11 cellular contexts compared by ENCODE assay signal in the genomic region with DNA sequence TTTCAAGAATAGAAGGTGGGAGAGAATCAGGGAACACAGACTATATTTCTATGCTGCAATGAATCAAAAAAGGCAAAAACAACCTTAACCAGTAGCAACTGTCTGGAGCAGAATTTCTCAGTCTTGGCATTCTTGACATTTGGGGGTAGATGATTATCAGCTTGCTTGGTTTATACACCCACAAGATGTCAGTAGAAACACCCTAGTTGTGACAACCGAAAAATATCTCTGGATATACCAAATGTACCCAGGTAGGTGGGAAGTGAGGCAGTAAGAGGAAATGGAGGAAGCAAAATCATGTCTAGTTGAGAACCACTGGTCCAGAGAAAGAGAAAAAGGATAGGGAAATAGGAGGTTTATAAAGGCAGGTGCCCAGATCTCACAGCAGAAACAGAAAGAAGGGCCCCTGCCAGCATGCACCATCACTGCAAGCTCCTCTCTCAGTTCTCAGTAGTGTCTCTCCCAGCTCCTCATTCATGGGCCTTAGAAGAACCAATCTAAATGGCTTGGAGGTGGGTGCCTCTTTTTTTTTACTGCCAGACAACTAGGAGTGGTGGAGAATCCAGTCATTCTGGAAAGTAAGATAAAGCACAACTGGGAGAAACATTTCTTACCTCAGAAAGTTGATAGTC. TPM values are rescaled to one million over a fixed set of nuclear protein-coding genes. Genes with fewer than 3 reads are reported as not detected.
DNase-seq lines count a peak whose midpoint lies in the region; ATAC-seq and TF ChIP-seq lines count a peak whose summit lies in the region.
"Had no signal": no experiment of that assay in that cellular context is flagged by ENCODE, and none has a peak within 500 bp of the region (broad histone marks: within the 10 kb centered on the region; RNA-seq: fewer than 3 reads in every experiment).

No MANE protein-coding gene starts in this region.

- no peak overlapping the region for H2BK5ac ChIP-seq in mesenchymal stem cell (ENCODE audit: low read depth, low read length, poor library complexity, severe bottlenecking)

- no peaks in the 10 kb centered on the region for H3K9me3 Mint-ChIP-seq in CD8-positive, alpha-beta T cell
- H3K9me3 Mint-ChIP-seq in activated naive CD8-positive, alpha-beta T cell treated with anti-CD3 and anti-CD28 coated beads, Interleukin-2, amount 50 U/mL, for 24 hours = no peaks in the 10 kb centered on the region
- H3K9me3 Mint-ChIP-seq in neural progenitor cell = no peaks in the 10 kb centered on the region

- no peak for TF ChIP-seq CTCF in CD8-positive, alpha-beta T cell (IDR thresholded peaks at IDR 0.05)
- TF ChIP-seq CTCF in left lung (IDR thresholded peaks at IDR 0.05) (no peak), neural progenitor cell (IDR thresholded peaks at IDR 0.05) (no peak)

- H3K9ac ChIP-seq in mesenchymal stem cell (ENCODE audit: low read length) (no peak overlapping the region), neural progenitor cell (no peak overlapping the region)

- no CpG with 5 or more reads among the region's 1 CpG for WGBS in mesenchymal stem cell

- no peak overlapping the region for H2AK5ac ChIP-seq in mesenchymal stem cell (ENCODE audit: low read length, severe bottlenecking)

- no peak overlapping the region for H2BK120ac ChIP-seq in mesenchymal stem cell (ENCODE audit: low read depth, low read length)

- no peak overlapping the region for H3K4me3 Mint-ChIP-seq in CD8-positive, alpha-beta T cell
- H3K4me3 Mint-ChIP-seq in activated naive CD8-positive, alpha-beta T cell treated with anti-CD3 and anti-CD28 coated beads, Interleukin-2, amount 50 U/mL, for 24 hours = peak overlapping the region; percentile 2
- no peak overlapping the region for H3K4me3 Mint-ChIP-seq in neural progenitor cell

- DNase-seq in CD8-positive, alpha-beta T cell = no peak
- DNase-seq in activated naive CD8-positive, alpha-beta T cell treated with anti-CD3 and anti-CD28 coated beads, Interleukin-2, amount 50 U/mL, for 24 hours = no peak
- DNase-seq in left lung (no peak), mesenchymal stem cell (no peak), NCI-H524 treated with DMSO at 0.1 percent for 48 hours (lab: John Stamatoyannopoulos, UW) (no peak), neural progenitor cell (ENCODE audit: low spot score) (no peak)
- DNase-seq: RPMI8226 had no signal

- CTCF ChIA-PET in CD8-positive, alpha-beta T cell (lab: Charles Lee) = interaction anchor here (0.7 to 1.2 kb wide), 2 partner anchors 12 to 102 kb away, joined by 3 read pairs; no protein-coding TSS in a partner anchor

- peak overlapping the region; percentile 6 for H3K27ac Mint-ChIP-seq in CD8-positive, alpha-beta T cell
- H3K27ac Mint-ChIP-seq in activated naive CD8-positive, alpha-beta T cell treated with anti-CD3 and anti-CD28 coated beads, Interleukin-2, amount 50 U/mL, for 24 hours = peak overlapping the region; percentile 84
- H3K27ac Mint-ChIP-seq in neural progenitor cell = no peak overlapping the region

- no peak overlapping the region for H2BK12ac ChIP-seq in mesenchymal stem cell (ENCODE audit: low read length in 2 of 2)

- no peak overlapping the region for H4K91ac ChIP-seq in mesenchymal stem cell (ENCODE audit: low read length)

- no peaks in the 10 kb centered on the region for H3K27me3 ChIP-seq in CD8-positive, alpha-beta T cell (ENCODE audit: insufficient read depth, low read length)
- H3K27me3 ChIP-seq in left lung (no peaks in the 10 kb centered on the region), mesenchymal stem cell (ENCODE audit: control insufficient read depth in 1 of 2, insufficient read depth in 1 of 2, low read length in 2 of 2) (no peaks in the 10 kb centered on the region), neural progenitor cell (no peaks in the 10 kb centered on the region)
- H3K27me3 ChIP-seq: esophagus muscularis mucosa had no signal

- H2AFZ ChIP-seq in mesenchymal stem cell (ENCODE audit: low read depth, low read length) (no peak overlapping the region), neural progenitor cell (replicated peaks) (no peak overlapping the region)

- no peak overlapping the region for H2BK15ac ChIP-seq in mesenchymal stem cell (ENCODE audit: low read depth, poor library complexity, severe bottlenecking)

- H3K4me2 ChIP-seq in mesenchymal stem cell (ENCODE audit: low read length, poor library complexity, severe bottlenecking) (no peak overlapping the region), neural progenitor cell (no peak overlapping the region)

- no peaks in the 10 kb centered on the region for H3F3A ChIP-seq in neural progenitor cell (ENCODE audit: low read depth)

- H3K27me3 Mint-ChIP-seq in CD8-positive, alpha-beta T cell (ENCODE audit: low read depth) = no peaks in the 10 kb centered on the region
- H3K27me3 Mint-ChIP-seq in activated naive CD8-positive, alpha-beta T cell treated with anti-CD3 and anti-CD28 coated beads, Interleukin-2, amount 50 U/mL, for 24 hours = no peaks in the 10 kb centered on the region
- H3K27me3 Mint-ChIP-seq in neural progenitor cell (ENCODE audit: insufficient read depth, low read depth) = no peaks in the 10 kb centered on the region

- no peak overlapping the region for H4K8ac ChIP-seq in mesenchymal stem cell (ENCODE audit: low read length)

- no peak overlapping the region for H3K27ac ChIP-seq in CD8-positive, alpha-beta T cell (ENCODE audit: low read depth, low read length)
- no peak overlapping the region for H3K27ac ChIP-seq in left lung
- H3K27ac ChIP-seq in mesenchymal stem cell (ENCODE audit: low read length, poor library complexity, severe bottlenecking) = no peak overlapping the region
- no peak overlapping the region for H3K27ac ChIP-seq in neural progenitor cell
- H3K27ac ChIP-seq: esophagus muscularis mucosa, thoracic aorta had no signal

- H3K9me3 ChIP-seq in CD8-positive, alpha-beta T cell (ENCODE audit: low read length) = no peaks in the 10 kb centered on the region
- H3K9me3 ChIP-seq in left lung (no peaks in the 10 kb centered on the region), mesenchymal stem cell (ENCODE audit: control insufficient read depth, low read length) (no peaks in the 10 kb centered on the region), neural progenitor cell (ENCODE audit: low read depth) (no peaks in the 10 kb centered on the region)
- H3K9me3 ChIP-seq: esophagus muscularis mucosa, thoracic aorta had no signal

- H3K4me1 ChIP-seq in CD8-positive, alpha-beta T cell (ENCODE audit: insufficient read depth, low read length) = no peaks in the 10 kb centered on the region
- H3K4me1 ChIP-seq in left lung (peaks cover 0 to 3% of the 10 kb centered on the region in 2 donors), mesenchymal stem cell (ENCODE audit: control insufficient read depth, insufficient read depth, low read depth, low read length) (no peaks in the 10 kb centered on the region), neural progenitor cell (no peaks in the 10 kb centered on the region)

- no peak overlapping the region for H3K18ac ChIP-seq in mesenchymal stem cell (ENCODE audit: low read depth in 1 of 2, low read length in 2 of 2)

- peaks cover 25% of the 10 kb centered on the region for H3K79me1 ChIP-seq in mesenchymal stem cell (replicated peaks; ENCODE audit: low read length, poor library complexity, severe bottlenecking)

- peaks cover 60% of the 10 kb centered on the region for H3K36me3 Mint-ChIP-seq in CD8-positive, alpha-beta T cell
- peaks cover 13% of the 10 kb centered on the region for H3K36me3 Mint-ChIP-seq in activated naive CD8-positive, alpha-beta T cell treated with anti-CD3 and anti-CD28 coated beads, Interleukin-2, amount 50 U/mL, for 24 hours (ENCODE audit: low read depth)
- no peaks in the 10 kb centered on the region for H3K36me3 Mint-ChIP-seq in neural progenitor cell

- peaks cover 18% of the 10 kb centered on the region for H3K4me1 Mint-ChIP-seq in CD8-positive, alpha-beta T cell (ENCODE audit: low read depth)
- peaks cover 44% of the 10 kb centered on the region for H3K4me1 Mint-ChIP-seq in activated naive CD8-positive, alpha-beta T cell treated with anti-CD3 and anti-CD28 coated beads, Interleukin-2, amount 50 U/mL, for 24 hours
- H3K4me1 Mint-ChIP-seq in neural progenitor cell = peaks cover 2% of the 10 kb centered on the region

- no peaks in the 10 kb centered on the region for H3K36me3 ChIP-seq in CD8-positive, alpha-beta T cell (ENCODE audit: insufficient read depth, low read length)
- H3K36me3 ChIP-seq in left lung = peaks cover 0 to 8% of the 10 kb centered on the region in 2 donors
- H3K36me3 ChIP-seq in mesenchymal stem cell (ENCODE audit: control insufficient read depth in 1 of 2, insufficient read depth in 2 of 2, low read depth in 1 of 2, low read length in 2 of 2) = peaks cover 0 to 34% of the 10 kb centered on the region in 2 experiments
- H3K36me3 ChIP-seq in neural progenitor cell = no peaks in the 10 kb centered on the region
- H3K36me3 ChIP-seq: thoracic aorta had no signal

- intact Hi-C loops in CD8-positive, alpha-beta T cell (cut with DNase I, micrococcal nuclease) = loop anchor here in 1 of 2 experiments (5.0 kb wide), 2 partner anchors 38 to 98 kb away; no protein-coding TSS in a partner anchor
- intact Hi-C loops in left lung (cut with DNase I) = no loop called here

- H4K20me1 ChIP-seq in neural progenitor cell (ENCODE audit: low read depth) = no peaks in the 10 kb centered on the region

- H3K4me3 ChIP-seq in CD8-positive, alpha-beta T cell (ENCODE audit: low read depth, low read length) = no peak overlapping the region
- H3K4me3 ChIP-seq in left lung (no peak overlapping the region), mesenchymal stem cell (ENCODE audit: insufficient read depth in 1 of 2, low read depth in 1 of 2, low read length in 2 of 2) (no peak overlapping the region), neural progenitor cell (no peak overlapping the region)
- H3K4me3 ChIP-seq: esophagus muscularis mucosa, thoracic aorta had no signal

- H3K79me2 ChIP-seq in neural progenitor cell (ENCODE audit: low read depth) = no peaks in the 10 kb centered on the region

- no peak overlapping the region for H3K14ac ChIP-seq in mesenchymal stem cell (ENCODE audit: low read length in 2 of 2)

- no peak overlapping the region for H3K4ac ChIP-seq in mesenchymal stem cell (ENCODE audit: low read depth in 1 of 2, low read length in 2 of 2)

- POLR2A ChIA-PET in CD8-positive, alpha-beta T cell (lab: Charles Lee) = no interaction called here

- no peak overlapping the region for H3K23ac ChIP-seq in mesenchymal stem cell (ENCODE audit: low read length in 2 of 2)

- no peak for ATAC-seq in CD8-positive, alpha-beta T cell
- peak; percentile 70 for ATAC-seq in GM19455 (IDR thresholded peaks at IDR 0.05; ENCODE audit: unreplicated experiment)
- peak; percentile 68 for ATAC-seq in HG03196 (IDR thresholded peaks at IDR 0.05; ENCODE audit: unreplicated experiment)
- ATAC-seq in activated naive CD8-positive, alpha-beta T cell treated with anti-CD3 and anti-CD28 coated beads, Interleukin-2, amount 50 U/mL, for 24 hours = peak; percentile 87
- ATAC-seq in left lung = no peak

RNA-seq across cellular contexts. Expression of gene MBD2, which starts 50.4 kb away (rescaled TPM):
- 10 to 100 TPM; 71.4 to 73.0 TPM for total RNA-seq in CD8-positive, alpha-beta T cell
- total RNA-seq in left lung (10 to 100 TPM; 63.5 to 89.6 TPM), neural progenitor cell (ENCODE audit: low replicate concordance) (36.5 and 42.1 TPM in 2 replicates)
- 25.6 TPM for polyA plus RNA-seq in mesenchymal stem cell (2013, experiment 1 of 2)
- polyA plus RNA-seq in mesenchymal stem cell (2013, experiment 2 of 2) = 26.0 TPM

Comparison
In these comparisons a context has a peak if more than half of its experiments do, and no peak if none do; other contexts are left out.
1. ATAC-seq: peak in GM19455 (single experiment), HG03196 (single experiment) and activated naive CD8-positive, alpha-beta T cell treated with anti-CD3 and anti-CD28 coated beads, Interleukin-2, amount 50 U/mL, for 24 hours (single experiment); none in CD8-positive, alpha-beta T cell (single experiment) and left lung (single experiment).